In the genomic region with DNA sequence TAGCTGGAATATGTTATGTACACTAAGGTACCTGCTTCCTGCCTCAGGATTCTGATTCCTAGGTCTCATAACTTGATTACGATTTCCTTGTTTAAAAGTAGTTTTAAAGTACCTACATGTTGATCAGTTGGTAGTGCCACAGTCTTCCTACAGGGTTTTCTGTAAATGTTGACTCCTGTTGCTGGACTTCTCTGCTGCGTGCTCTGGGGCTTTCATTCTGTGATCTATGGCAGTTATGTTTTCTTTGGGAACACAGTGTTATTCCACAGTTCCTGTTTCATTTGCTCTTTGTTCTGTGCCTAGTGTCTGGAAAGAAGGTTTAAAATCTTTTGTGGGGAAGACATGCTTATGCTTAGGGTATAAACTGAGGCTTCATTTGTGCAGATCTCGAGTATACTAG, we compare ENCODE assay signal across 25 cellular contexts.
"Had no signal": no experiment of that assay in that cellular context is flagged by ENCODE, and none has a peak within 500 bp of the region (broad histone marks: within the 10 kb centered on the region; RNA-seq: fewer than 3 reads in every experiment).

No MANE protein-coding gene starts in this region.

- H3K4me3 ChIP-seq: adrenal gland, breast epithelium, mucosa of descending colon, neural progenitor cell, ovary, psoas muscle, right atrium auricular region, tibial nerve had no signal

- H3K4me2 ChIP-seq: neural progenitor cell had no signal

- H3K36me3 ChIP-seq: adrenal gland, breast epithelium, neural progenitor cell, ovary, right atrium auricular region, tibial nerve had no signal

- H3K9ac ChIP-seq: neural progenitor cell had no signal

- H3K4me1 ChIP-seq: adrenal gland, breast epithelium, right atrium auricular region, tibial nerve had no signal

- H3K9me3 ChIP-seq: adrenal gland, breast epithelium, mucosa of descending colon, ovary, psoas muscle, right atrium auricular region, tibial nerve had no signal

- H3K27me3 ChIP-seq: adrenal gland, breast epithelium, neural progenitor cell, ovary, right atrium auricular region, tibial nerve had no signal

- DNase-seq: activated CD4-positive, alpha-beta T cell treated with anti-CD3 and anti-CD28 coated beads for 4 hours; activated CD4-positive, alpha-beta T cell treated with anti-CD3 and anti-CD28 coated beads, Interleukin-2, amount 50 U/mL, for 48 hours; activated CD4-positive, CD25-positive, alpha-beta regulatory T cell; activated CD8-positive, alpha-beta memory T cell treated with anti-CD3 and anti-CD28 coated beads, Interleukin-2, amount 50 U/mL, for 48 hours; activated naive CD4-positive, alpha-beta T cell; activated T-cell treated with anti-CD3 and anti-CD28 coated beads, Interleukin-2, amount 50 U/mL, for 4 hours; adrenal gland; cerebellar nuclear complex; cortex of kidney; effector CD4-positive, alpha-beta T cell; foreskin melanocyte; glutamatergic neuron; hippocampal formation; left cardiac atrium; mesenchymal stem cell; mucosa of descending colon; ovary; psoas muscle; stimulated activated CD4-positive, alpha-beta T cell treated with anti-CD3 and anti-CD28 coated beads, Interleukin-4, amount 100 ng/mL, for 4 hours; stimulated activated naive CD8-positive, alpha-beta T cell treated with anti-CD3 and anti-CD28 coated beads, Interleukin-15, amount 100 ng/mL, for 72 hours; T1000 had no signal

- H2AFZ ChIP-seq: neural progenitor cell had no signal

- H3K27ac ChIP-seq: adrenal gland, breast epithelium, neural progenitor cell, ovary, psoas muscle, right atrium auricular region, tibial nerve had no signal

- ATAC-seq: activated T-cell treated with anti-CD3 and anti-CD28 coated beads, Interleukin-2, amount 50 U/mL, for 4 hours; left cardiac atrium; mucosa of descending colon; stimulated activated naive CD8-positive, alpha-beta T cell treated with anti-CD3 and anti-CD28 coated beads, Interleukin-15, amount 100 ng/mL, for 72 hours had no signal
